In the genomic region with DNA sequence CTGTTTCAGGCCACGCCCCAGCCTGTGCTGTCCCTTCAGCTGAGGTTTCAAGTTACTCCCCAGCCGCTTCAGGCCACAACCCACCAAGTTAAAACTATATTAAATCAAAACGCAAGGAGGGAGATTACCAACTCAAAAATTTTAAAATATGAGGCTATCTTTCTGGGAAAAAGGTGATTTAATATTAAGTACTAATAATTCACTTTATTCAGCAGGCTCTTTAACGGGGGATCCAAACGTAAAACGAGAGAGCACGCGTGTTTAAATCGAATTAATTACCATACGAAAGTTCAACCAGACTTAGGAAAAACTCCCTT, we compare ENCODE assay signal across 8 cellular contexts. TPM values are rescaled to one million over a fixed set of nuclear protein-coding genes. Genes with fewer than 3 reads are reported as not detected.
A peak's percentile ranks its signal among the peaks of the same experiment; 100 is the strongest.
DNase-seq lines count a peak whose midpoint lies in the region; ATAC-seq lines count a peak whose summit lies in the region.

No MANE protein-coding gene starts in this region.

- peaks cover 23% of the 10 kb centered on the region for H3K4me1 ChIP-seq in HUES64 (ENCODE audit: insufficient read depth, low read length)

- WGBS in HUES64: 5% methylated on average over 9 of the region's 10 CpGs

- H3K4me3 Mint-ChIP-seq in memory B cell: peak overlapping the region; percentile 56

- H3K4me1 Mint-ChIP-seq in memory B cell: peaks cover 2% of the 10 kb centered on the region

- H3K36me3 Mint-ChIP-seq in memory B cell: no peaks in the 10 kb centered on the region

- no peaks in the 10 kb centered on the region for H3K9me3 ChIP-seq in HUES64 (ENCODE audit: insufficient read depth, low read depth, low read length)

- no peaks in the 10 kb centered on the region for H3K9me3 Mint-ChIP-seq in memory B cell

- peak; percentile 86 for ATAC-seq in GM21528 (IDR thresholded peaks at IDR 0.05; ENCODE audit: low FRiP score, unreplicated experiment)
- peak; percentile 87 for ATAC-seq in memory B cell (ENCODE audit: low read depth)

- peaks cover 18% of the 10 kb centered on the region for H3K27me3 Mint-ChIP-seq in memory B cell

- DNase-seq in EL: peak; percentile 69
- peak; percentile 83 for DNase-seq in dedifferentiated amniotic fluid mesenchymal stem cell (ENCODE audit: extremely low spot score)
- DNase-seq in memory B cell (ENCODE audit: low spot score in 2 of 2): no peak
- DNase-seq in superior temporal gyrus (ENCODE audit: extremely low spot score): no peak
- no peak for DNase-seq in HK-2 (ENCODE audit: unreplicated experiment)
- no peak for DNase-seq in NCI-H1694 (lab: John Stamatoyannopoulos, UW)

- H3K36me3 ChIP-seq in HUES64 (ENCODE audit: insufficient read depth, low read length): no peaks in the 10 kb centered on the region

- H3K9ac ChIP-seq in HUES64 (ENCODE audit: low read depth, low read length): peak overlapping the region; percentile 0; the same call in 1 of the 2 replicates

- H3K4me3 ChIP-seq in HUES64 (ENCODE audit: low read length): peak overlapping the region; percentile 49

- no peak overlapping the region; the same call in 1 of the 2 replicates for H3K27ac ChIP-seq in HUES64 (ENCODE audit: low read depth, low read length)

- H3K27me3 ChIP-seq in HUES64 (ENCODE audit: insufficient read depth, low read length): no peaks in the 10 kb centered on the region

- no peak overlapping the region for H3K27ac Mint-ChIP-seq in memory B cell

RNA-seq across cellular contexts. Expression of a gene that starts 1.2 kb away (rescaled TPM):
- not detected for polyA plus RNA-seq in HUES64 (2013, experiment 1 of 2)
- polyA plus RNA-seq in HUES64 (2013, experiment 2 of 2): 0.13 TPM

RNA-seq across cellular contexts. Expression of a gene that starts 20.3 kb away (rescaled TPM):
- 1.1 TPM for polyA plus RNA-seq in HUES64 (2013, experiment 1 of 2)
- polyA plus RNA-seq in HUES64 (2013, experiment 2 of 2): 0.19 TPM

Comparison
In these comparisons a context has a peak if more than half of its experiments do, and no peak if none do; other contexts are left out.
1. DNase-seq: peak in EL (single experiment) and dedifferentiated amniotic fluid mesenchymal stem cell (single experiment); none in memory B cell (0 of 2), superior temporal gyrus (single experiment), HK-2 (single experiment) and NCI-H1694 (single experiment).